In the genomic region with DNA sequence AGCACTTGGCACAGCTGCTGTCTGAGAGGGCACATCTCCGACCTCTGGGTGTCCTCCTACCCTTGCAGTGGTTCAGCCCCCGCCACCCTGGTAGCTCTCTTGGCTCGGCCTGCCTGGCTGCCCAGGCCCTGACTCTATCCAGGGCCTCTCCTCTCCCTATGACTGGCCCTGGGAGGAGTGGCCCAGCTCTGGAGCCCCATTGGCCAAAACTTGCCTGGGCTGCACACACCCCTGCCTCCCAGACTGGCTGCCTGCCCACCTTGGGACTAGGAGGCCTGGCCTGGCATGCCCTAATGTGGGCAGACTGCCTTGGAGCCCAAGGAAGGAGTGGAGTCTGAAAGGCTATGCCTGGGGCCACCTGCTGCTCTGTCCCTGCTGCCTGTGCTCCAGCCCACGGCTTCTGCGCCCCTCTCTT, we compare ENCODE assay signal across 8 cellular contexts. TPM values are rescaled to one million over a fixed set of nuclear protein-coding genes. Genes with fewer than 3 reads are reported as not detected.
A peak's percentile ranks its signal among the peaks of the same experiment; 100 is the strongest.
DNase-seq lines count a peak whose midpoint lies in the region; ATAC-seq and TF ChIP-seq lines count a peak whose summit lies in the region.

No MANE protein-coding gene starts in this region.

- no peaks in the 10 kb centered on the region for H3K36me3 Mint-ChIP-seq in endodermal cell (ENCODE audit: low read depth)
- no peaks in the 10 kb centered on the region for H3K36me3 Mint-ChIP-seq in activated CD4-positive, alpha-beta memory T cell treated with anti-CD3 and anti-CD28 coated beads for 36 hours

- H3K27me3 Mint-ChIP-seq in endodermal cell (ENCODE audit: insufficient read depth), result no peaks in the 10 kb centered on the region
- no peaks in the 10 kb centered on the region for H3K27me3 Mint-ChIP-seq in activated CD4-positive, alpha-beta memory T cell treated with anti-CD3 and anti-CD28 coated beads for 36 hours

- no peak overlapping the region for H3K4me3 Mint-ChIP-seq in endodermal cell
- H3K4me3 Mint-ChIP-seq in activated CD4-positive, alpha-beta memory T cell treated with anti-CD3 and anti-CD28 coated beads for 36 hours, result no peak overlapping the region

- WGBS in endodermal cell (ENCODE audit: insufficient coverage in 1 of 2, insufficient read length in 1 of 2), 2 experiments, result 92 to 100% methylated on average over 1 to 5 of the region's 5 CpGs

- no peak for ATAC-seq in HG02798 (IDR thresholded peaks at IDR 0.05; ENCODE audit: poor library complexity, unreplicated experiment)
- no peak for ATAC-seq in GM21528 (IDR thresholded peaks at IDR 0.05; ENCODE audit: low FRiP score, unreplicated experiment)
- no peak for ATAC-seq in GM18511 (IDR thresholded peaks at IDR 0.05; ENCODE audit: unreplicated experiment)

- H3K4me1 Mint-ChIP-seq in endodermal cell, result no peaks in the 10 kb centered on the region
- H3K4me1 Mint-ChIP-seq in activated CD4-positive, alpha-beta memory T cell treated with anti-CD3 and anti-CD28 coated beads for 36 hours (ENCODE audit: low read depth), result no peaks in the 10 kb centered on the region

- no peaks in the 10 kb centered on the region for H3K9me3 Mint-ChIP-seq in endodermal cell
- no peaks in the 10 kb centered on the region for H3K9me3 Mint-ChIP-seq in activated CD4-positive, alpha-beta memory T cell treated with anti-CD3 and anti-CD28 coated beads for 36 hours

- DNase-seq in AG10803 (ENCODE audit: low read depth) (peak; percentile 89), NCI-H2196 treated with DMSO at 0.1 percent for 48 hours (lab: John Stamatoyannopoulos, UW; ENCODE audit: unreplicated experiment) (peak; percentile 97), endodermal cell (peak; percentile 66), mucosa of gallbladder (ENCODE audit: low spot score) (peak; percentile 93)
- no peak for DNase-seq in activated CD4-positive, alpha-beta memory T cell treated with anti-CD3 and anti-CD28 coated beads for 36 hours

- H3K9me3 ChIP-seq in endodermal cell (ENCODE audit: control insufficient read depth, low read length), result no peaks in the 10 kb centered on the region

- intact Hi-C loops in activated CD4-positive, alpha-beta memory T cell treated with anti-CD3 and anti-CD28 coated beads for 36 hours (cut with micrococcal nuclease), result no loop called here

- no peaks in the 10 kb centered on the region for H3K27me3 ChIP-seq in endodermal cell (ENCODE audit: control insufficient read depth, insufficient read depth, low read length, poor library complexity, severe bottlenecking)

- H3K36me3 ChIP-seq in endodermal cell (ENCODE audit: control insufficient read depth, insufficient read depth, low read length), result no peaks in the 10 kb centered on the region

- no peaks in the 10 kb centered on the region for H3K4me1 ChIP-seq in endodermal cell (ENCODE audit: control insufficient read depth, insufficient read depth, low read length)

- POLR2A ChIA-PET in activated CD4-positive, alpha-beta memory T cell treated with anti-CD3 and anti-CD28 coated beads for 36 hours (lab: Charles Lee), result no interaction called here

- no peak overlapping the region for H3K27ac ChIP-seq in endodermal cell (ENCODE audit: low read depth, low read length)

- H3K27ac Mint-ChIP-seq in endodermal cell, result no peak overlapping the region
- H3K27ac Mint-ChIP-seq in activated CD4-positive, alpha-beta memory T cell treated with anti-CD3 and anti-CD28 coated beads for 36 hours, result no peak overlapping the region

- CTCF ChIA-PET in activated CD4-positive, alpha-beta memory T cell treated with anti-CD3 and anti-CD28 coated beads for 36 hours (lab: Charles Lee), result no interaction called here

- TF ChIP-seq CTCF in AG10803 (conservative IDR thresholded peaks at IDR 0.05; ENCODE audit: low read length) (no peak), endodermal cell (conservative IDR thresholded peaks at IDR 0.05) (no peak)

- H3K4me3 ChIP-seq in AG10803 (ENCODE audit: low read length) (no peak overlapping the region), endodermal cell (ENCODE audit: low read length) (no peak overlapping the region)

- H3K9ac ChIP-seq in endodermal cell (ENCODE audit: extremely low read depth, low read length, poor library complexity, severe bottlenecking), result no peak overlapping the region

RNA-seq across cellular contexts. Expression of a gene that starts 33.6 kb away (rescaled TPM):
- total RNA-seq in endodermal cell (1 to 10 TPM; 5.6 to 6.0 TPM), mucosa of gallbladder (38.1 TPM)
- 1.5 TPM for polyA plus RNA-seq in endodermal cell (2013, experiment 1 of 2)
- polyA plus RNA-seq in endodermal cell (2013, experiment 2 of 2), result 1.2 TPM
- 1 to 10 TPM in 1 of 2 experiments, under 1 TPM in 1; 0.99 to 1.1 TPM for total RNA-seq in activated CD4-positive, alpha-beta memory T cell treated with anti-CD3 and anti-CD28 coated beads for 36 hours

RNA-seq across cellular contexts. Expression of a gene that starts 41.7 kb away (rescaled TPM):
- not detected for total RNA-seq in endodermal cell
- polyA plus RNA-seq in endodermal cell (2013, experiment 1 of 2), result 0.11 TPM
- not detected for polyA plus RNA-seq in endodermal cell (2013, experiment 2 of 2)
- not detected for total RNA-seq in mucosa of gallbladder
- not detected for total RNA-seq in activated CD4-positive, alpha-beta memory T cell treated with anti-CD3 and anti-CD28 coated beads for 36 hours

RNA-seq across cellular contexts. Expression of a gene that starts 60.0 kb away (rescaled TPM):
- total RNA-seq in endodermal cell (1 to 10 TPM in 1 of 2 donors, under 1 TPM in 1; 0.46 to 1.4 TPM), mucosa of gallbladder (8.0 TPM)
- 0.32 TPM for polyA plus RNA-seq in endodermal cell (2013, experiment 1 of 2)
- polyA plus RNA-seq in endodermal cell (2013, experiment 2 of 2), result 0.62 TPM
- under 1 TPM in 1 of 2 experiments, not detected in 1; 0.05 TPM for total RNA-seq in activated CD4-positive, alpha-beta memory T cell treated with anti-CD3 and anti-CD28 coated beads for 36 hours
